Comparison of ENCODE assay signal across 8 cellular contexts in the genomic region with DNA sequence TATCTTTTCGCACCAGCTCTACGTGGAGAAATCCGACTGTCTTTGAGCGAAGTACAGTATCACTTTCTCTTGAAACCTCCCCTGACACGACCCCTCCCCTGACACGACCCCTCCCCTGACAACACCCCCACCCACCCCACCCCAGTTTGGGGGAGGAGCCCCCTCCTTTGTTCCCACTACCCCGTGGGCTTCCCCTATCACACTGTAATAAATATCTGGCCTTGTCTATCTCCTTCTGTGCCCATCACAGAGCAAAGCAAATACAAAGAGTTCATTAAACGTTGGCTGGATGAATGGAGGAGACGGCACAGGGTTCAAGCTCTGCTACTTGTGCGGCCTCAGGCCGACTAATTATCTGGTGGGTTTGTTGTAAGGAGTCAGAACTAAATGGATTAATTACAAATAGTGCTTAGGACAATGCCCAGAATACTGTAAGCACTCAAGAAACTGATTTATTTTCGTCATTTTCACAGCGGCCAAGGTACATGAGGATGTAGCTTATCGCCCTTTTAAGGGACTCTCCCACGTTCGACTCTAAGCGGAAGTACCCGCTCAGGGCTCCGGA. TPM values are rescaled to one million over a fixed set of nuclear protein-coding genes. Genes with fewer than 3 reads are reported as not detected.
DNase-seq lines count a peak whose midpoint lies in the region; ATAC-seq and TF ChIP-seq lines count a peak whose summit lies in the region.

No MANE protein-coding gene starts in this region.

- TF ChIP-seq CTCF in BJ (IDR thresholded peaks at IDR 0.05; ENCODE audit: insufficient read depth, low read depth, low read length) (no peak), HCT116 (IDR thresholded peaks at IDR 0.05 in 2 of 3, conservative IDR thresholded peaks at IDR 0.05 in 1 of 3; ENCODE audit: borderline replicate concordance in 1 of 3, insufficient read depth in 1 of 3, low read depth in 2 of 3, low read length in 2 of 3) (no peak), GM10266 (IDR thresholded peaks at IDR 0.05; ENCODE audit: control insufficient read depth, insufficient read depth, low read depth, missing control alignments) (no peak)

- no peak overlapping the region for H2AFZ ChIP-seq in HCT116 (ENCODE audit: low read depth, low read length, poor library complexity, severe bottlenecking)

- CTCF ChIA-PET in BJ (lab: Yijun Ruan, JAX): interaction anchor here (0.7 to 4.6 kb wide), 28 partner anchors 9 to 211 kb away, joined by 3 to 36 read pairs (median 8); partner anchors contain the start of gene CDC42EP1
- CTCF ChIA-PET in HCT116 (lab: Charles Lee): interaction anchor here (0.7 to 4.8 kb wide), 10 partner anchors 15 to 74 kb away, joined by 4 to 74 read pairs (median 7); partner anchors contain the start of genes LGALS1 and PDXP

- no peaks in the 10 kb centered on the region for H4K20me1 ChIP-seq in HCT116 (ENCODE audit: insufficient read depth)

- H3K4me3 Mint-ChIP-seq in activated T-helper 17 cell treated with anti-CD3 and anti-CD28 coated beads, Interleukin-2, amount 50 U/mL, for 72 hours: peak overlapping the region; percentile 97
- peak overlapping the region; percentile 95 for H3K4me3 Mint-ChIP-seq in stimulated activated naive CD8-positive, alpha-beta T cell treated with anti-CD3 and anti-CD28 coated beads, Interleukin-15, Interleukin-2, amounts not matched to agents 100 ng/mL and 50 ng/mL, for 24 hours

- POLR2A ChIA-PET in BJ (lab: Charles Lee): interaction anchor here (0.6 to 1.7 kb wide), 2 partner anchors 25 to 68 kb away, joined by 6 to 16 read pairs; partner anchors contain the start of gene LGALS1
- POLR2A ChIA-PET in HCT116 (lab: Charles Lee): interaction anchor here (0.6 to 3.1 kb wide), 21 partner anchors 9 to 516 kb away, joined by 3 to 38 read pairs (median 3); partner anchors contain the start of genes ANKRD54, GCAT, LGALS1 and NOL12

- TF ChIP-seq POLR2A in HCT116 (IDR thresholded peaks at IDR 0.05; ENCODE audit: borderline replicate concordance, extremely low read depth, insufficient read depth, insufficient read length): peak; percentile 71

- H3K27ac ChIP-seq in HCT116 (ENCODE audit: low read depth, low read length) (peak overlapping the region; percentile 100), iPS-20b (ENCODE audit: low read length) (peak overlapping the region; percentile 100)

- peak overlapping the region; percentile 91 for H3K4me2 ChIP-seq in HCT116 (ENCODE audit: low read length)

- peaks cover 11% of the 10 kb centered on the region for H3K36me3 Mint-ChIP-seq in activated T-helper 17 cell treated with anti-CD3 and anti-CD28 coated beads, Interleukin-2, amount 50 U/mL, for 72 hours (ENCODE audit: low read depth)
- H3K36me3 Mint-ChIP-seq in stimulated activated naive CD8-positive, alpha-beta T cell treated with anti-CD3 and anti-CD28 coated beads, Interleukin-15, Interleukin-2, amounts not matched to agents 100 ng/mL and 50 ng/mL, for 24 hours (ENCODE audit: low read depth): peaks cover 4% of the 10 kb centered on the region

- H3K36me3 ChIP-seq in BJ (ENCODE audit: control insufficient read depth, insufficient read depth, low read length): no peaks in the 10 kb centered on the region
- no peaks in the 10 kb centered on the region for H3K36me3 ChIP-seq in HCT116 (ENCODE audit: control insufficient read depth in 1 of 2, insufficient read depth in 2 of 2, low read length in 2 of 2)
- 0 out of 2 replicates have a peak, but pooled peaks cover 3% of the 10 kb centered on the region for H3K36me3 ChIP-seq in iPS-20b (ENCODE audit: insufficient read depth, low read depth, low read length)

- ATAC-seq in HCT116 (peak; percentile 4), HG03354 (IDR thresholded peaks at IDR 0.05; ENCODE audit: poor library complexity, severe bottlenecking, unreplicated experiment) (no peak)
- no peak for ATAC-seq in activated T-helper 17 cell treated with anti-CD3 and anti-CD28 coated beads, Interleukin-2, amount 50 U/mL, for 72 hours (replicated peaks)
- ATAC-seq in activated CD4-positive, CD25-positive, alpha-beta regulatory T cell treated with anti-CD3 and anti-CD28 coated beads, Interleukin-2, amount 50 U/mL, for 24 hours: no peak

- no peaks in the 10 kb centered on the region for H3K27me3 Mint-ChIP-seq in activated T-helper 17 cell treated with anti-CD3 and anti-CD28 coated beads, Interleukin-2, amount 50 U/mL, for 72 hours
- peaks cover 3% of the 10 kb centered on the region for H3K27me3 Mint-ChIP-seq in stimulated activated naive CD8-positive, alpha-beta T cell treated with anti-CD3 and anti-CD28 coated beads, Interleukin-15, Interleukin-2, amounts not matched to agents 100 ng/mL and 50 ng/mL, for 24 hours

- peaks cover 30% of the 10 kb centered on the region for H3K79me2 ChIP-seq in HCT116 (ENCODE audit: insufficient read depth, low read length)

- peaks cover 21% of the 10 kb centered on the region for H3K4me1 Mint-ChIP-seq in activated T-helper 17 cell treated with anti-CD3 and anti-CD28 coated beads, Interleukin-2, amount 50 U/mL, for 72 hours
- H3K4me1 Mint-ChIP-seq in stimulated activated naive CD8-positive, alpha-beta T cell treated with anti-CD3 and anti-CD28 coated beads, Interleukin-15, Interleukin-2, amounts not matched to agents 100 ng/mL and 50 ng/mL, for 24 hours (ENCODE audit: low read depth): peaks cover 55% of the 10 kb centered on the region

- peak overlapping the region; percentile 65 for H3K4me3 ChIP-seq in BJ (ENCODE audit: low read depth, low read length)
- H3K4me3 ChIP-seq in HCT116 (replicated peaks in 1 of 2; ENCODE audit: low read depth in 1 of 2, low read length in 2 of 2): peak overlapping the region; percentile 82 to 93
- H3K4me3 ChIP-seq in iPS-20b (ENCODE audit: low read length): peak overlapping the region; percentile 96

- RAD21 ChIA-PET in HCT116 (lab: Charles Lee; ENCODE audit: low non-redundant PET in 1 of 2, low total read pairs in 2 of 2, uncharacterized antibody in 2 of 2, unreplicated experiment in 2 of 2): interaction anchor here (0.5 to 1.6 kb wide), 7 partner anchors 12 to 291 kb away, joined by 3 to 5 read pairs (median 3); partner anchors contain the start of gene PDXP (in 1 of the 2)

- no peaks in the 10 kb centered on the region for H3K9me3 Mint-ChIP-seq in activated T-helper 17 cell treated with anti-CD3 and anti-CD28 coated beads, Interleukin-2, amount 50 U/mL, for 72 hours
- no peaks in the 10 kb centered on the region for H3K9me3 Mint-ChIP-seq in stimulated activated naive CD8-positive, alpha-beta T cell treated with anti-CD3 and anti-CD28 coated beads, Interleukin-15, Interleukin-2, amounts not matched to agents 100 ng/mL and 50 ng/mL, for 24 hours

- DNase-seq in BJ (ENCODE audit: low read depth) (no peak), HCT116 (ENCODE audit: low read depth, low spot score) (no peak), GM10266 (ENCODE audit: extremely low spot score) (no peak)

- peak overlapping the region; percentile 99 for H3K27ac Mint-ChIP-seq in activated T-helper 17 cell treated with anti-CD3 and anti-CD28 coated beads, Interleukin-2, amount 50 U/mL, for 72 hours
- H3K27ac Mint-ChIP-seq in stimulated activated naive CD8-positive, alpha-beta T cell treated with anti-CD3 and anti-CD28 coated beads, Interleukin-15, Interleukin-2, amounts not matched to agents 100 ng/mL and 50 ng/mL, for 24 hours: peak overlapping the region; percentile 99

- TF ChIP-seq RAD21 in HCT116 (IDR thresholded peaks at IDR 0.05; ENCODE audit: low read depth): no peak

- intact Hi-C loops in HCT116 (cut with micrococcal nuclease): loop anchor here (1.0 to 5.0 kb wide), 3 partner anchors 16 to 199 kb away; partner anchors contain the start of gene GCAT

- peak overlapping the region; percentile 91 for H3K9ac ChIP-seq in HCT116 (ENCODE audit: low read length)
- peak overlapping the region; percentile 99 for H3K9ac ChIP-seq in iPS-20b (ENCODE audit: low read depth, low read length)

- BruUV-seq in HCT116 (replicated peaks; lab: Mats Ljungman, UMichigan): TSS peak; percentile 87

- H3K9me3 ChIP-seq in HCT116 (ENCODE audit: control insufficient read depth in 1 of 2, insufficient read depth in 1 of 2, low read depth in 1 of 2, low read length in 2 of 2) (no peaks in the 10 kb centered on the region), iPS-20b (ENCODE audit: insufficient read depth, low read depth, low read length) (no peaks in the 10 kb centered on the region)

- H3K27me3 ChIP-seq in BJ (ENCODE audit: control insufficient read depth, insufficient read depth, low read length): peaks cover 3% of the 10 kb centered on the region; the same call in 1 of the 2 replicates
- H3K27me3 ChIP-seq in HCT116 (ENCODE audit: insufficient read depth, low read length): no peaks in the 10 kb centered on the region
- H3K27me3 ChIP-seq in iPS-20b (ENCODE audit: insufficient read depth, low read length): no peaks in the 10 kb centered on the region; the same call in 1 of the 2 replicates

- H3K4me1 ChIP-seq in HCT116 (ENCODE audit: control insufficient read depth in 1 of 2, insufficient read depth in 2 of 2, low read length in 2 of 2) (peaks cover 36 to 55% of the 10 kb centered on the region in 2 experiments), iPS-20b (ENCODE audit: insufficient read depth, low read length) (peaks cover 5% of the 10 kb centered on the region; the same call in 1 of the 2 replicates)

- no peaks in the 10 kb centered on the region for H3K9me2 ChIP-seq in HCT116 (ENCODE audit: insufficient read depth)

RNA-seq across cellular contexts. Expression of gene GGA1, which starts 0.6 kb away (rescaled TPM):
- polyA plus RNA-seq in BJ (2011; rRNA removed): 22.5 and 34.6 TPM in 2 replicates
- 16.4 and 26.2 TPM in 2 replicates for polyA minus RNA-seq in BJ (2011; rRNA and poly(A)+ RNA removed)
- 89.8 TPM for total RNA-seq in HCT116 (2021; ENCODE audit: unreplicated experiment)
- polyA plus RNA-seq in HCT116 (2012): 61.4 and 61.5 TPM in 2 replicates
- 10 to 100 TPM; 69.3 to 79.8 TPM for total RNA-seq in activated T-helper 17 cell treated with anti-CD3 and anti-CD28 coated beads, Interleukin-2, amount 50 U/mL, for 72 hours

RNA-seq across cellular contexts. Expression of gene LGALS2, which starts 28.1 kb away (rescaled TPM):
- not detected in 2 replicates for polyA plus RNA-seq in BJ (2011; rRNA removed)
- not detected in 2 replicates for polyA minus RNA-seq in BJ (2011; rRNA and poly(A)+ RNA removed)
- total RNA-seq in HCT116 (2021; ENCODE audit: unreplicated experiment): not detected
- polyA plus RNA-seq in HCT116 (2012): 0.61 TPM in 1 of 2 replicates, not detected in the other
- total RNA-seq in activated T-helper 17 cell treated with anti-CD3 and anti-CD28 coated beads, Interleukin-2, amount 50 U/mL, for 72 hours: not detected

RNA-seq across cellular contexts. Expression of gene SH3BP1, which starts 31.5 kb away (rescaled TPM):
- 4.7 and 5.8 TPM in 2 replicates for polyA plus RNA-seq in BJ (2011; rRNA removed)
- 3.3 and 6.2 TPM in 2 replicates for polyA minus RNA-seq in BJ (2011; rRNA and poly(A)+ RNA removed)
- 48.4 TPM for total RNA-seq in HCT116 (2021; ENCODE audit: unreplicated experiment)
- polyA plus RNA-seq in HCT116 (2012): 72.9 and 82.7 TPM in 2 replicates
- 100 to 1,000 TPM; 118 to 132 TPM for total RNA-seq in activated T-helper 17 cell treated with anti-CD3 and anti-CD28 coated beads, Interleukin-2, amount 50 U/mL, for 72 hours

RNA-seq across cellular contexts. Expression of gene CDC42EP1, which starts 47.7 kb away (rescaled TPM):
- polyA plus RNA-seq in BJ (2011; rRNA removed): 19.1 and 36.3 TPM in 2 replicates
- 17.2 and 25.5 TPM in 2 replicates for polyA minus RNA-seq in BJ (2011; rRNA and poly(A)+ RNA removed)
- 160 TPM for total RNA-seq in HCT116 (2021; ENCODE audit: unreplicated experiment)
- 184 and 199 TPM in 2 replicates for polyA plus RNA-seq in HCT116 (2012)
- total RNA-seq in activated T-helper 17 cell treated with anti-CD3 and anti-CD28 coated beads, Interleukin-2, amount 50 U/mL, for 72 hours: 1 to 10 TPM; 1.0 to 2.3 TPM

RNA-seq across cellular contexts. Expression of gene PDXP, which starts 50.5 kb away (rescaled TPM):
- 16.4 and 24.0 TPM in 2 replicates for polyA plus RNA-seq in BJ (2011; rRNA removed)
- polyA minus RNA-seq in BJ (2011; rRNA and poly(A)+ RNA removed): 5.9 and 11.8 TPM in 2 replicates
- 42.7 TPM for total RNA-seq in HCT116 (2021; ENCODE audit: unreplicated experiment)
- 43.9 and 52.6 TPM in 2 replicates for polyA plus RNA-seq in HCT116 (2012)
- total RNA-seq in activated T-helper 17 cell treated with anti-CD3 and anti-CD28 coated beads, Interleukin-2, amount 50 U/mL, for 72 hours: 10 to 100 TPM; 38.0 to 43.2 TPM
